ENCODE assay signal across 25 cellular contexts in genomic region chr9:34514401-34514800, GRCh38. TPM values are rescaled to one million over a fixed set of nuclear protein-coding genes. Genes with fewer than 3 reads are reported as not detected.
DNase-seq lines count a peak whose midpoint lies in the region; ATAC-seq and TF ChIP-seq lines count a peak whose summit lies in the region.
"Had no signal": no experiment of that assay in that cellular context is flagged by ENCODE, and none has a peak within 500 bp of the region (broad histone marks: within the 10 kb centered on the region; RNA-seq: fewer than 3 reads in every experiment).

No MANE protein-coding gene starts in this region.

- peaks cover 73% of the 10 kb centered on the region for H3K4me1 Mint-ChIP-seq in nephron progenitor cell

- 94% methylated on average over 8 of the region's 8 CpGs for WGBS in suprapubic skin

- TF ChIP-seq CTCF in nephron progenitor cell (IDR thresholded peaks at IDR 0.05) (no peak), suprapubic skin (IDR thresholded peaks at IDR 0.05) (no peak)

- H3K9me3 Mint-ChIP-seq in nephron progenitor cell, result no peaks in the 10 kb centered on the region
- H3K9me3 Mint-ChIP-seq: CD14-positive monocyte, GM23338, HFFc6 had no signal

- H3K9me3 ChIP-seq in Karpas-422 (ENCODE audit: low read length) (no peaks in the 10 kb centered on the region), suprapubic skin (no peaks in the 10 kb centered on the region)
- H3K9me3 ChIP-seq: HAP-1, SJCRH30 had no signal

- peak overlapping the region; percentile 62 for H3K9ac ChIP-seq in Karpas-422 (ENCODE audit: low read length)

- no peak overlapping the region for H2AFZ ChIP-seq in Karpas-422 (ENCODE audit: low read length)
- H2AFZ ChIP-seq: PC-9 had no signal

- H3K27me3 Mint-ChIP-seq in nephron progenitor cell (ENCODE audit: low read depth, poor library complexity), result peaks cover 7% of the 10 kb centered on the region

- H3K4me2 ChIP-seq in Karpas-422 (ENCODE audit: low read depth, low read length, poor library complexity, severe bottlenecking), result peak overlapping the region; percentile 84
- H3K4me2 ChIP-seq: PC-9 had no signal

- no peaks in the 10 kb centered on the region for H3K79me2 ChIP-seq in Karpas-422 (ENCODE audit: low read length)

- no peak for TF ChIP-seq POLR2A in suprapubic skin (IDR thresholded peaks at IDR 0.05)

- no peaks in the 10 kb centered on the region for H3K36me3 Mint-ChIP-seq in nephron progenitor cell (ENCODE audit: low read depth)
- H3K36me3 Mint-ChIP-seq: CD14-positive monocyte had no signal

- no peaks in the 10 kb centered on the region for H3K27me3 ChIP-seq in Karpas-422 (ENCODE audit: low read length)
- no peaks in the 10 kb centered on the region for H3K27me3 ChIP-seq in suprapubic skin

- H3K36me3 ChIP-seq in Karpas-422 (ENCODE audit: insufficient read depth, low read length) (no peaks in the 10 kb centered on the region), suprapubic skin (no peaks in the 10 kb centered on the region)
- H3K36me3 ChIP-seq: HAP-1, SJCRH30 had no signal

- H3K4me3 Mint-ChIP-seq in nephron progenitor cell, result no peak overlapping the region
- H3K4me3 Mint-ChIP-seq: CD14-positive monocyte, GM23338, HFFc6 had no signal

- peak overlapping the region; percentile 90 for H3K27ac ChIP-seq in Karpas-422 (ENCODE audit: low read length)
- H3K27ac ChIP-seq in caudate nucleus (ENCODE audit: low read depth, low read length), result peak overlapping the region; percentile 63
- no peak overlapping the region for H3K27ac ChIP-seq in suprapubic skin
- H3K27ac ChIP-seq: PC-9, SJCRH30 had no signal

- H3K9me2 ChIP-seq in Karpas-422 (replicated peaks; ENCODE audit: insufficient read depth, low read length), result no peaks in the 10 kb centered on the region

- H3K4me3 ChIP-seq in Karpas-422 (ENCODE audit: low read length), result peak overlapping the region; percentile 62; the same call in 1 of the 2 replicates
- H3K4me3 ChIP-seq in suprapubic skin, result no peak overlapping the region
- H3K4me3 ChIP-seq: HAP-1, PC-9, SJCRH30 had no signal

- ATAC-seq in HG02938 (IDR thresholded peaks at IDR 0.05; ENCODE audit: unreplicated experiment), result no peak
- ATAC-seq: Right ventricle myocardium inferior had no signal

- no peaks in the 10 kb centered on the region for H4K20me1 ChIP-seq in Karpas-422 (ENCODE audit: insufficient read depth, low read depth, low read length)

- TF ChIP-seq EP300 in suprapubic skin (IDR thresholded peaks at IDR 0.05), result no peak

- peak overlapping the region; percentile 36 for H3K27ac Mint-ChIP-seq in nephron progenitor cell
- H3K27ac Mint-ChIP-seq: CD14-positive monocyte, GM23338, HFFc6 had no signal

- H3K4me1 ChIP-seq in Karpas-422 (ENCODE audit: low read length), result peaks cover 97% of the 10 kb centered on the region
- H3K4me1 ChIP-seq in suprapubic skin, result peaks cover 47% of the 10 kb centered on the region
- H3K4me1 ChIP-seq: SJCRH30 had no signal

- DNase-seq in Karpas-422 (no peak), caudate nucleus (lab: John Stamatoyannopoulos, UW) (no peak), nephron progenitor cell (no peak), suprapubic skin (ENCODE audit: low spot score in 2 of 2) (peak; percentile 58 to 65), iPS-NIHi11 (ENCODE audit: low spot score) (no peak), HPDE6-E6E7 (ENCODE audit: extremely low spot score) (no peak)
- DNase-seq: Calu3; DMS153; DND-41; HFFc6; IMR-90; KG1; MM.1S; NCI-H446 treated with DMSO at 0.1 percent for 48 hours; NCI-H82; NK-92 treated with Interleukin-12 subunit alpha and Interleukin-12 subunit beta, amount 100 ng/mL, for 24 hours; PC-9; SJCRH30 had no signal

RNA-seq across cellular contexts. Expression of gene ENHO, which starts 8.4 kb away (rescaled TPM):
- 14.1 and 16.0 TPM in 2 replicates for total RNA-seq in Karpas-422 (2014; rRNA removed; shearing (Covaris generic); ENCODE audit: low replicate concordance)
- total RNA-seq in suprapubic skin, result 1 to 10 TPM in 3 of 4 donors, under 1 TPM in 1; 0.65 to 4.0 (median 2.7) TPM
- total RNA-seq: Calu3, IMR-90, PC-9, SJCRH30 had no signal

RNA-seq across cellular contexts. Expression of gene DNAI1, which starts 55.8 kb away (rescaled TPM):
- 1.6 and 3.4 TPM in 2 replicates for total RNA-seq in Karpas-422 (2014; rRNA removed; shearing (Covaris generic); ENCODE audit: low replicate concordance)
- total RNA-seq in suprapubic skin, result not detected
- total RNA-seq: A673, Calu3, HFFc6, IMR-90, Right ventricle myocardium inferior, RPMI7951 had no signal

RNA-seq across cellular contexts. Expression of gene FAM219A, which starts 56.0 kb away (rescaled TPM):
- total RNA-seq in Karpas-422 (2014; rRNA removed; shearing (Covaris generic); ENCODE audit: low replicate concordance), result 3.7 and 4.5 TPM in 2 replicates
- 10 to 100 TPM; 12.6 to 17.0 (median 15.0) TPM for total RNA-seq in suprapubic skin

Comparison
In these comparisons a context has a peak if more than half of its experiments do, and no peak if none do; other contexts are left out.
1. DNase-seq: peak in suprapubic skin (2 of 2); none in Karpas-422 (single experiment), caudate nucleus (0 of 61), nephron progenitor cell (single experiment), iPS-NIHi11 (single experiment) and HPDE6-E6E7 (single experiment).